1 cellular context compared by ENCODE assay signal in genomic region chr3:30578479-30578878, GRCh38.
TF ChIP-seq lines count a peak whose summit lies in the region.

No MANE protein-coding gene starts in this region.

TF ChIP-seq in HepG2, 621 proteins besides CTCF, POLR2A, EP300 and RAD21 (continued from another document and continues in another):
- TF ChIP-seq ZNF280D (CRISPR knock-in tag; IDR thresholded peaks at IDR 0.05) (no peak), ZEB1 (IDR thresholded peaks at IDR 0.05; ENCODE audit: insufficient replicate concordance, low read depth) (no peak), HDAC2 (CRISPR knock-in tag; IDR thresholded peaks at IDR 0.05) (no peak), ZNF230 (CRISPR knock-in tag; IDR thresholded peaks at IDR 0.05) (no peak), PATZ1 (CRISPR knock-in tag; IDR thresholded peaks at IDR 0.05) (no peak), ZNF510 (CRISPR knock-in tag; IDR thresholded peaks at IDR 0.05; ENCODE audit: low read depth) (no peak), ZNF343 (CRISPR knock-in tag; IDR thresholded peaks at IDR 0.05) (no peak), CREB1 (IDR thresholded peaks at IDR 0.05) (no peak), CREB1 (CRISPR knock-in tag; IDR thresholded peaks at IDR 0.05) (no peak), ZNF7 (CRISPR knock-in tag; IDR thresholded peaks at IDR 0.05) (no peak), ZNF207 (IDR thresholded peaks at IDR 0.05; ENCODE audit: borderline replicate concordance) (no peak), MEIS1 (CRISPR knock-in tag; IDR thresholded peaks at IDR 0.05; ENCODE audit: borderline replicate concordance) (no peak), MTF1 (CRISPR knock-in tag; IDR thresholded peaks at IDR 0.05) (no peak), ZNF512 (CRISPR knock-in tag; IDR thresholded peaks at IDR 0.05) (no peak), SALL1 (CRISPR knock-in tag; IDR thresholded peaks at IDR 0.05) (peak; percentile 13), AKAP8 (CRISPR knock-in tag; IDR thresholded peaks at IDR 0.05) (no peak), FOXK1 (CRISPR knock-in tag; IDR thresholded peaks at IDR 0.05; ENCODE audit: borderline replicate concordance, low read depth) (no peak), ZC3H4 (CRISPR knock-in tag; IDR thresholded peaks at IDR 0.05; ENCODE audit: borderline replicate concordance) (no peak), PHF21A (CRISPR knock-in tag; IDR thresholded peaks at IDR 0.05) (no peak), HIC2 (CRISPR knock-in tag; IDR thresholded peaks at IDR 0.05; ENCODE audit: low read depth) (no peak), ZNF607 (CRISPR knock-in tag; IDR thresholded peaks at IDR 0.05; ENCODE audit: borderline replicate concordance) (no peak), PHF5A (CRISPR knock-in tag; IDR thresholded peaks at IDR 0.05; ENCODE audit: low read depth, unreplicated experiment) (no peak), AHDC1 (CRISPR knock-in tag; IDR thresholded peaks at IDR 0.05; ENCODE audit: borderline replicate concordance) (0 out of 2 replicates have a peak, but pooled peaks have one; percentile 16), TRIM22 (IDR thresholded peaks at IDR 0.05) (no peak), KLF12 (CRISPR knock-in tag; IDR thresholded peaks at IDR 0.05; ENCODE audit: borderline replicate concordance) (no peak), TRAFD1 (CRISPR knock-in tag; IDR thresholded peaks at IDR 0.05; ENCODE audit: borderline replicate concordance) (no peak), TGIF2 (CRISPR knock-in tag; IDR thresholded peaks at IDR 0.05) (peak; percentile 54; the same call in 1 of the 2 replicates), GATAD2A (CRISPR knock-in tag; IDR thresholded peaks at IDR 0.05) (peak; percentile 43; the same call in 1 of the 2 replicates), FOSL2 (CRISPR knock-in tag; IDR thresholded peaks at IDR 0.05) (peak; percentile 60), ZNF839 (CRISPR knock-in tag; IDR thresholded peaks at IDR 0.05; ENCODE audit: borderline replicate concordance) (no peak), SMAD3 (CRISPR knock-in tag; IDR thresholded peaks at IDR 0.05) (no peak), ZNF710 (CRISPR knock-in tag; IDR thresholded peaks at IDR 0.05; ENCODE audit: borderline replicate concordance) (no peak), ZNF644 (CRISPR knock-in tag; IDR thresholded peaks at IDR 0.05; ENCODE audit: low read depth) (peak; percentile 63; the same call in 1 of the 2 replicates), ZNF788 (CRISPR knock-in tag; IDR thresholded peaks at IDR 0.05; ENCODE audit: borderline replicate concordance) (no peak), ZNF614 (CRISPR knock-in tag; IDR thresholded peaks at IDR 0.05; ENCODE audit: borderline replicate concordance) (no peak), KAT8 (CRISPR knock-in tag; IDR thresholded peaks at IDR 0.05) (no peak), NRL (CRISPR knock-in tag; IDR thresholded peaks at IDR 0.05; ENCODE audit: borderline replicate concordance) (no peak), RBFOX2 (IDR thresholded peaks at IDR 0.05; ENCODE audit: low read depth, low read length) (no peak), MYC (CRISPR knock-in tag; IDR thresholded peaks at IDR 0.05; ENCODE audit: borderline replicate concordance) (no peak), ZMYM4 (CRISPR knock-in tag; IDR thresholded peaks at IDR 0.05) (0 out of 2 replicates have a peak, but pooled peaks have one; percentile 21), HOXA5 (CRISPR knock-in tag; IDR thresholded peaks at IDR 0.05) (no peak), HMG20A (CRISPR knock-in tag; IDR thresholded peaks at IDR 0.05; ENCODE audit: borderline replicate concordance) (peak; percentile 23; the same call in 1 of the 2 replicates), ZNF256 (CRISPR knock-in tag; conservative IDR thresholded peaks at IDR 0.05) (no peak), JUND (CRISPR knock-in tag; IDR thresholded peaks at IDR 0.05) (no peak), POGZ (CRISPR knock-in tag; IDR thresholded peaks at IDR 0.05) (no peak), CEBPB (IDR thresholded peaks at IDR 0.05; ENCODE audit: borderline replicate concordance, low read depth, low read length) (no peak)
